1 cellular context compared by ENCODE assay signal in genomic region chr11:8794677-8795103, GRCh38.
A peak's percentile ranks its signal among the peaks of the same experiment; 100 is the strongest.
TF ChIP-seq lines count a peak whose summit lies in the region.

No MANE protein-coding gene starts in this region.

TF ChIP-seq in HepG2, 621 proteins besides CTCF, POLR2A, EP300 and RAD21 (continued from another document and continues in another):
- TF ChIP-seq TAF1 (CRISPR knock-in tag; IDR thresholded peaks at IDR 0.05) (peak; percentile 46; the same call in 1 of the 2 replicates), NCOR1 (IDR thresholded peaks at IDR 0.05; ENCODE audit: borderline replicate concordance, low read length) (peak; percentile 46; the same call in 1 of the 2 replicates), GATA4 (IDR thresholded peaks at IDR 0.05; ENCODE audit: borderline replicate concordance, low read depth) (0 out of 2 replicates have a peak, but pooled peaks have one; percentile 28), ZNF629 (CRISPR knock-in tag; conservative IDR thresholded peaks at IDR 0.05) (0 out of 2 replicates have a peak, but pooled peaks have one; percentile 37), ZNF615 (CRISPR knock-in tag; IDR thresholded peaks at IDR 0.05; ENCODE audit: borderline replicate concordance) (0 out of 2 replicates have a peak, but pooled peaks have one; percentile 12), ZNF260 (CRISPR knock-in tag; IDR thresholded peaks at IDR 0.05; ENCODE audit: borderline replicate concordance, low read depth) (no peak), SMAD9 (CRISPR knock-in tag; IDR thresholded peaks at IDR 0.05) (0 out of 2 replicates have a peak, but pooled peaks have one; percentile 39), ZNF580 (CRISPR knock-in tag; IDR thresholded peaks at IDR 0.05; ENCODE audit: borderline replicate concordance, low read depth) (peak; percentile 65; the same call in 1 of the 2 replicates), FOSL2 (CRISPR knock-in tag; IDR thresholded peaks at IDR 0.05) (peak; percentile 62), HOXA3 (CRISPR knock-in tag; IDR thresholded peaks at IDR 0.05) (peak; percentile 50; the same call in 1 of the 2 replicates), ZBTB38 (CRISPR knock-in tag; IDR thresholded peaks at IDR 0.05) (0 out of 2 replicates have a peak, but pooled peaks have one; percentile 29), LCORL (IDR thresholded peaks at IDR 0.05) (0 out of 2 replicates have a peak, but pooled peaks have one; percentile 40), LCORL (CRISPR knock-in tag; IDR thresholded peaks at IDR 0.05) (peak; percentile 97), BRF2 (CRISPR knock-in tag; IDR thresholded peaks at IDR 0.05) (0 out of 2 replicates have a peak, but pooled peaks have one; percentile 26), CEBPB (IDR thresholded peaks at IDR 0.05; ENCODE audit: borderline replicate concordance, low read depth, low read length) (no peak), CENPBD1 (CRISPR knock-in tag; IDR thresholded peaks at IDR 0.05; ENCODE audit: borderline replicate concordance, low read depth) (no peak), FIP1L1 (IDR thresholded peaks at IDR 0.05; ENCODE audit: borderline replicate concordance, insufficient read depth, low read depth, low read length) (no peak), ZNF280B (CRISPR knock-in tag; IDR thresholded peaks at IDR 0.05; ENCODE audit: borderline replicate concordance) (peak; percentile 73; the same call in 1 of the 2 replicates), ZNF503 (CRISPR knock-in tag; IDR thresholded peaks at IDR 0.05) (peak; percentile 27; the same call in 1 of the 2 replicates), ZNF691 (CRISPR knock-in tag; IDR thresholded peaks at IDR 0.05; ENCODE audit: borderline replicate concordance, low read depth) (peak; percentile 57; the same call in 1 of the 2 replicates), ZBTB20 (CRISPR knock-in tag; IDR thresholded peaks at IDR 0.05; ENCODE audit: borderline replicate concordance, low read depth) (no peak), ZBTB40 (IDR thresholded peaks at IDR 0.05) (no peak), ZBTB40 (CRISPR knock-in tag; IDR thresholded peaks at IDR 0.05) (peak; percentile 54; the same call in 1 of the 2 replicates), RARA (CRISPR knock-in tag; IDR thresholded peaks at IDR 0.05) (peak; percentile 65), ZSCAN5A (CRISPR knock-in tag; IDR thresholded peaks at IDR 0.05; ENCODE audit: borderline replicate concordance) (peak; percentile 49; the same call in 1 of the 2 replicates), TCF7 (IDR thresholded peaks at IDR 0.05; ENCODE audit: low read depth) (0 out of 2 replicates have a peak, but pooled peaks have one; percentile 32), ZNF224 (CRISPR knock-in tag; IDR thresholded peaks at IDR 0.05) (peak; percentile 89), ZBTB34 (CRISPR knock-in tag; IDR thresholded peaks at IDR 0.05) (peak; percentile 89; the same call in 1 of the 2 replicates), HES4 (CRISPR knock-in tag; IDR thresholded peaks at IDR 0.05; ENCODE audit: borderline replicate concordance) (peak; percentile 24; the same call in 1 of the 2 replicates), ZFP91 (CRISPR knock-in tag; IDR thresholded peaks at IDR 0.05; ENCODE audit: borderline replicate concordance) (peak; percentile 68; the same call in 1 of the 2 replicates), KDM3A (CRISPR knock-in tag; IDR thresholded peaks at IDR 0.05; ENCODE audit: low read depth) (0 out of 2 replicates have a peak, but pooled peaks have one; percentile 63), NFKBIZ (CRISPR knock-in tag; IDR thresholded peaks at IDR 0.05) (0 out of 2 replicates have a peak, but pooled peaks have one; percentile 79), TOPORS (CRISPR knock-in tag; IDR thresholded peaks at IDR 0.05) (0 out of 2 replicates have a peak, but pooled peaks have one; percentile 69), ZNF577 (CRISPR knock-in tag; IDR thresholded peaks at IDR 0.05; ENCODE audit: borderline replicate concordance, low read depth) (no peak), KDM2A (CRISPR knock-in tag; IDR thresholded peaks at IDR 0.05; ENCODE audit: borderline replicate concordance, low read depth) (0 out of 2 replicates have a peak, but pooled peaks have one; percentile 33), ZZZ3 (CRISPR knock-in tag; IDR thresholded peaks at IDR 0.05; ENCODE audit: borderline replicate concordance) (no peak), TEAD3 (CRISPR knock-in tag; optimal IDR thresholded peaks at IDR 0.05; ENCODE audit: borderline replicate concordance) (peak; percentile 94), SOX5 (CRISPR knock-in tag; IDR thresholded peaks at IDR 0.05; ENCODE audit: borderline replicate concordance) (peak; percentile 30; the same call in 1 of the 2 replicates)
